ENCODE assay signal across 13 cellular contexts in genomic region chr9:91495450-91495849, GRCh38.
DNase-seq lines count a peak whose midpoint lies in the region; ATAC-seq and TF ChIP-seq lines count a peak whose summit lies in the region.
"Had no signal": no experiment of that assay in that cellular context is flagged by ENCODE, and none has a peak within 500 bp of the region (broad histone marks: within the 10 kb centered on the region; RNA-seq: fewer than 3 reads in every experiment).

No MANE protein-coding gene starts in this region.

- no peak for TF ChIP-seq CTCF in SK-N-SH (IDR thresholded peaks at IDR 0.05)
- TF ChIP-seq CTCF in fibroblast of the aortic adventitia (IDR thresholded peaks at IDR 0.05; ENCODE audit: insufficient read depth, low read length) = no peak

- H3K4me3 Mint-ChIP-seq in stimulated activated effector memory CD8-positive, alpha-beta T cell treated with anti-CD3 and anti-CD28 coated beads, Interleukin-12 subunit alpha, Interleukin-12 subunit beta, amount 100 ng/mL, for 72 hours = no peak overlapping the region

- H3K27ac ChIP-seq in SK-N-SH (ENCODE audit: low read depth in 2 of 2, low read length in 1 of 2) (peak overlapping the region in 1 of 2 experiments; percentile 99; a peak in 2 of 4 replicates), stomach smooth muscle (ENCODE audit: low read length) (peak overlapping the region; percentile 3), substantia nigra (ENCODE audit: low read depth, low read length, poor library complexity, severe bottlenecking) (no peak overlapping the region)
- H3K27ac ChIP-seq: psoas muscle, thyroid gland had no signal

- H3K79me2 ChIP-seq in SK-N-SH (ENCODE audit: insufficient read depth) = no peaks in the 10 kb centered on the region

- H3K4me1 ChIP-seq in SK-N-SH (ENCODE audit: control insufficient read depth in 1 of 2, insufficient read depth in 2 of 2, low read depth in 1 of 2, low read length in 1 of 2) (peaks cover 0 to 14% of the 10 kb centered on the region in 2 experiments; a peak in 1 of 4 replicates), stomach smooth muscle (ENCODE audit: control insufficient read depth, insufficient read depth, low read length) (peaks cover 7% of the 10 kb centered on the region)
- H3K4me1 ChIP-seq: psoas muscle, thyroid gland had no signal

- no peaks in the 10 kb centered on the region for H3K27me3 ChIP-seq in SK-N-SH (ENCODE audit: insufficient read depth)
- H3K27me3 ChIP-seq in stomach smooth muscle (ENCODE audit: control insufficient read depth in 1 of 2, insufficient read depth in 2 of 2, low read length in 2 of 2) = no peaks in the 10 kb centered on the region
- H3K27me3 ChIP-seq: thyroid gland had no signal

- H3K4me3 ChIP-seq in SK-N-SH (ENCODE audit: low read depth in 2 of 2, low read length in 1 of 2) = peak overlapping the region in 1 of 2 experiments; percentile 9; a peak in 1 of 4 replicates
- no peak overlapping the region for H3K4me3 ChIP-seq in fibroblast of the aortic adventitia (ENCODE audit: low read depth, low read length)
- no peak overlapping the region for H3K4me3 ChIP-seq in stomach smooth muscle (ENCODE audit: low read length in 2 of 2)
- H3K4me3 ChIP-seq: psoas muscle, thyroid gland had no signal

- no peak overlapping the region for H3K27ac Mint-ChIP-seq in stimulated activated effector memory CD8-positive, alpha-beta T cell treated with anti-CD3 and anti-CD28 coated beads, Interleukin-12 subunit alpha, Interleukin-12 subunit beta, amount 100 ng/mL, for 72 hours

- H3K9me2 ChIP-seq in SK-N-SH = no peaks in the 10 kb centered on the region

- H3K4me1 Mint-ChIP-seq in stimulated activated effector memory CD8-positive, alpha-beta T cell treated with anti-CD3 and anti-CD28 coated beads, Interleukin-12 subunit alpha, Interleukin-12 subunit beta, amount 100 ng/mL, for 72 hours = peaks cover 2% of the 10 kb centered on the region

- H3K9ac ChIP-seq in SK-N-SH (peak overlapping the region; percentile 81), stomach smooth muscle (ENCODE audit: low read length in 2 of 2) (no peak overlapping the region)

- peak overlapping the region; percentile 66 for H3K4me2 ChIP-seq in SK-N-SH

- peak in 1 of 2 experiments; percentile 41; a peak in 1 of 4 replicates for TF ChIP-seq EP300 in SK-N-SH (IDR thresholded peaks at IDR 0.05; ENCODE audit: borderline replicate concordance in 1 of 2, low read depth in 1 of 2, low read length in 1 of 2)

- H3K36me3 ChIP-seq in SK-N-SH (replicated peaks in 1 of 2; ENCODE audit: control insufficient read depth in 1 of 2, insufficient read depth in 2 of 2, low read length in 1 of 2) = no peaks in the 10 kb centered on the region
- H3K36me3 ChIP-seq in stomach smooth muscle (ENCODE audit: control insufficient read depth in 2 of 2, insufficient read depth in 2 of 2, low read length in 2 of 2) = no peaks in the 10 kb centered on the region
- H3K36me3 ChIP-seq: thyroid gland had no signal

- H3K9me3 Mint-ChIP-seq in stimulated activated effector memory CD8-positive, alpha-beta T cell treated with anti-CD3 and anti-CD28 coated beads, Interleukin-12 subunit alpha, Interleukin-12 subunit beta, amount 100 ng/mL, for 72 hours = peaks cover 2% of the 10 kb centered on the region

- TF ChIP-seq RAD21 in SK-N-SH (IDR thresholded peaks at IDR 0.05; ENCODE audit: low read length) = no peak

- peaks cover 20% of the 10 kb centered on the region for H3F3A ChIP-seq in SK-N-SH (replicated peaks; ENCODE audit: insufficient read depth)

- DNase-seq in GM04504 (ENCODE audit: low read depth) = peak; percentile 72
- DNase-seq in SK-N-SH = no peak
- DNase-seq in fibroblast of the aortic adventitia (ENCODE audit: low read depth) = peak; percentile 93
- DNase-seq in stimulated activated effector memory CD8-positive, alpha-beta T cell treated with anti-CD3 and anti-CD28 coated beads, Interleukin-12 subunit alpha, Interleukin-12 subunit beta, amount 100 ng/mL, for 72 hours (ENCODE audit: low spot score in 2 of 2) = no peak
- no peak for DNase-seq in COLO668 (lab: John Stamatoyannopoulos, UW; ENCODE audit: unreplicated experiment)
- no peak for DNase-seq in substantia nigra (lab: John Stamatoyannopoulos, UW)
- DNase-seq in NCI-H774 (lab: John Stamatoyannopoulos, UW) = no peak
- DNase-seq: activated CD8-positive, alpha-beta memory T cell treated with anti-CD3 and anti-CD28 coated beads, Interleukin-2, amount 50 U/mL, for 48 hours; aorta; DMS79; psoas muscle; thyroid gland had no signal

- H4K20me1 ChIP-seq in SK-N-SH (ENCODE audit: insufficient read depth) = no peaks in the 10 kb centered on the region

- H3K9me3 ChIP-seq in SK-N-SH (no peaks in the 10 kb centered on the region), stomach smooth muscle (ENCODE audit: control insufficient read depth in 2 of 2, low read length in 2 of 2) (no peaks in the 10 kb centered on the region)
- H3K9me3 ChIP-seq: psoas muscle, thyroid gland had no signal

- CTCF ChIA-PET in SK-N-SH (lab: Yijun Ruan, JAX) = interaction anchor here (0.9 to 1.4 kb wide), 2 partner anchors 15 to 581 kb away, joined by 3 to 4 read pairs; no protein-coding TSS in a partner anchor

- ATAC-seq in stimulated activated effector memory CD8-positive, alpha-beta T cell treated with anti-CD3 and anti-CD28 coated beads, Interleukin-12 subunit alpha, Interleukin-12 subunit beta, amount 100 ng/mL, for 72 hours = no peak
- ATAC-seq: psoas muscle had no signal

- no peaks in the 10 kb centered on the region for H3K36me3 Mint-ChIP-seq in stimulated activated effector memory CD8-positive, alpha-beta T cell treated with anti-CD3 and anti-CD28 coated beads, Interleukin-12 subunit alpha, Interleukin-12 subunit beta, amount 100 ng/mL, for 72 hours

- POLR2A ChIA-PET in SK-N-SH (lab: Yijun Ruan, JAX) = no interaction called here

- no peak overlapping the region; the same call in 1 of the 2 replicates for H2AFZ ChIP-seq in SK-N-SH (ENCODE audit: low read depth)

- 11% methylated on average over 4 of the region's 4 CpGs for WGBS in SK-N-SH (ENCODE audit: low lambda C conversion rate)

TF ChIP-seq in SK-N-SH, 30 proteins besides CTCF, POLR2A, EP300 and RAD21 (continues in another document):
- TF ChIP-seq EZH2phosphoT487 (IDR thresholded peaks at IDR 0.05; ENCODE audit: borderline replicate concordance, low read depth) (no peak), GATA2 (CRISPR knock-in tag; IDR thresholded peaks at IDR 0.05) (no peak), NFIC (IDR thresholded peaks at IDR 0.05; ENCODE audit: borderline replicate concordance) (peak; percentile 5; the same call in 1 of the 2 replicates), IRF3 (IDR thresholded peaks at IDR 0.05; ENCODE audit: low read depth, low read length) (no peak), MAX (IDR thresholded peaks at IDR 0.05; ENCODE audit: low read depth) (no peak), FOSL2 (IDR thresholded peaks at IDR 0.05; ENCODE audit: borderline replicate concordance, low read depth) (peak; percentile 48; the same call in 1 of the 2 replicates), TEAD4 (IDR thresholded peaks at IDR 0.05; ENCODE audit: borderline replicate concordance, insufficient read depth) (peak; percentile 60), TCF12 (IDR thresholded peaks at IDR 0.05) (peak; percentile 28), JUND (IDR thresholded peaks at IDR 0.05) (peak; percentile 58), MEF2A (IDR thresholded peaks at IDR 0.05; ENCODE audit: borderline replicate concordance, low read depth) (0 out of 2 replicates have a peak, but pooled peaks have one; percentile 17), RXRA (IDR thresholded peaks at IDR 0.05; ENCODE audit: borderline replicate concordance, low read depth) (no peak), PBX3 (IDR thresholded peaks at IDR 0.05) (peak; percentile 46; the same call in 1 of the 2 replicates), USF1 (IDR thresholded peaks at IDR 0.05; ENCODE audit: borderline replicate concordance, low read depth) (no peak)

Comparison
In these comparisons a context has a peak if more than half of its experiments do, and no peak if none do; other contexts are left out.
1. DNase-seq: peak in GM04504 (single experiment) and fibroblast of the aortic adventitia (single experiment); none in SK-N-SH (single experiment), stimulated activated effector memory CD8-positive, alpha-beta T cell treated with anti-CD3 and anti-CD28 coated beads, Interleukin-12 subunit alpha, Interleukin-12 subunit beta, amount 100 ng/mL, for 72 hours (0 of 2), COLO668 (single experiment), substantia nigra (0 of 49) and NCI-H774 (single experiment).